In the genomic region with DNA sequence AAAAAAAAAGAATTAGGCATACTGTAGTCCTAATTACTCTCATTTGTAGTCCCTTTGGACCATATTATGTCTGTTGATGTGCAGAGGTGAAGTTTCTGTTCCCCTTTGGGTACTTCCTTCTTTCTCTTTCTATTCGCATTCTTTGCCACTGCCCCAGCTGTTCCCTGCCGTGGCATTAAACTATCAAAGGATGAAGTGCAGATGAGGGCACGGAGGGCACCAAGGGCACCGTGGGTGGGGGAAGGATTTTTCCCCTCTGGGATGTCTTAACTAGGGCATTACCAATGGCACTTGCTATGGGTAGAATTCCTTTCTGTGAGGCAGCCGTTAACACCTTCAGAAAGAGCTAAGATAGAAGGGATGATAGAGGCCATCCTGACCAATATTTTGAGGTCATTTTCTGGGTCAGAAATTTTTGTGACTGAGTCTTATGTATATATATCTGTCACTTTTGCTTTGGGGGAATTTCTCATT, we compare ENCODE assay signal across 8 cellular contexts. TPM values are rescaled to one million over a fixed set of nuclear protein-coding genes. Genes with fewer than 3 reads are reported as not detected.
DNase-seq lines count a peak whose midpoint lies in the region; ATAC-seq and TF ChIP-seq lines count a peak whose summit lies in the region.

No MANE protein-coding gene starts in this region.

- TF ChIP-seq RAD21 in SK-N-SH (IDR thresholded peaks at IDR 0.05; ENCODE audit: low read length) = no peak

- peak; percentile 67 for ATAC-seq in GM18858 (IDR thresholded peaks at IDR 0.05; ENCODE audit: unreplicated experiment)
- peak; percentile 84 for ATAC-seq in GM21786 (IDR thresholded peaks at IDR 0.05; ENCODE audit: unreplicated experiment)
- peak; percentile 12 to 16 for ATAC-seq in lower lobe of right lung
- no peak for ATAC-seq in omental fat pad (ENCODE audit: low FRiP score)

- H3K9ac ChIP-seq in KMS-11 (no peak overlapping the region), mammary epithelial cell (ENCODE audit: insufficient read depth, low read length) (no peak overlapping the region), SK-N-SH (no peak overlapping the region)

- H4K20me1 ChIP-seq in KMS-11 (ENCODE audit: insufficient read depth) (no peaks in the 10 kb centered on the region), mammary epithelial cell (ENCODE audit: insufficient read depth, low read length) (no peaks in the 10 kb centered on the region), SK-N-SH (ENCODE audit: insufficient read depth) (no peaks in the 10 kb centered on the region)

- H3K4me2 ChIP-seq in KMS-11 (peak overlapping the region; percentile 23; the same call in 1 of the 2 replicates), mammary epithelial cell (ENCODE audit: insufficient read depth, low read depth, low read length) (no peak overlapping the region), SK-N-SH (no peak overlapping the region)

- H3K27me3 ChIP-seq in KMS-11 (ENCODE audit: insufficient read depth, low read depth) (peaks cover 12% of the 10 kb centered on the region; the same call in 1 of the 2 replicates), lower lobe of right lung (ENCODE audit: low read depth) (no peaks in the 10 kb centered on the region), esophagus squamous epithelium (no peaks in the 10 kb centered on the region), mammary epithelial cell (ENCODE audit: insufficient read depth, low read length) (no peaks in the 10 kb centered on the region), SK-N-SH (ENCODE audit: insufficient read depth) (peaks cover 4% of the 10 kb centered on the region; the same call in 1 of the 2 replicates)

- H2AFZ ChIP-seq in KMS-11 (ENCODE audit: low read depth) (no peak overlapping the region), mammary epithelial cell (ENCODE audit: low read depth, low read length) (no peak overlapping the region), SK-N-SH (ENCODE audit: low read depth) (no peak overlapping the region)

- TF ChIP-seq POLR2A in esophagus squamous epithelium (IDR thresholded peaks at IDR 0.05) = no peak

- dilution Hi-C loops in mammary epithelial cell (cut with HindIII; ENCODE audit: low sequenced_read_pairs) = no loop called here

- no peaks in the 10 kb centered on the region for H3K79me2 ChIP-seq in KMS-11 (ENCODE audit: insufficient read depth, low read depth)
- no peaks in the 10 kb centered on the region for H3K79me2 ChIP-seq in mammary epithelial cell (ENCODE audit: insufficient read depth, low read length)
- H3K79me2 ChIP-seq in SK-N-SH (ENCODE audit: insufficient read depth) = no peaks in the 10 kb centered on the region

- H3K9me3 ChIP-seq in lower lobe of right lung = no peaks in the 10 kb centered on the region
- H3K9me3 ChIP-seq in esophagus squamous epithelium = no peaks in the 10 kb centered on the region
- no peaks in the 10 kb centered on the region for H3K9me3 ChIP-seq in mammary epithelial cell (replicated peaks; ENCODE audit: insufficient read depth, low read length)
- no peaks in the 10 kb centered on the region for H3K9me3 ChIP-seq in SK-N-SH

- H3K4me1 ChIP-seq in KMS-11 (ENCODE audit: low read depth, poor library complexity, severe bottlenecking) = peaks cover 24% of the 10 kb centered on the region
- H3K4me1 ChIP-seq in lower lobe of right lung = peaks cover 13% of the 10 kb centered on the region
- peaks cover 6 to 24% (median 15%) of the 10 kb centered on the region in 3 donors for H3K4me1 ChIP-seq in esophagus squamous epithelium
- peaks cover 11% of the 10 kb centered on the region for H3K4me1 ChIP-seq in mammary epithelial cell (ENCODE audit: insufficient read depth, low read length)
- H3K4me1 ChIP-seq in SK-N-SH (ENCODE audit: control insufficient read depth in 1 of 2, insufficient read depth in 2 of 2, low read depth in 1 of 2, low read length in 1 of 2) = peaks cover 6 to 10% of the 10 kb centered on the region in 2 experiments; a peak in 2 of 4 replicates

- BruUV-seq in mammary epithelial cell (replicated peaks; lab: Mats Ljungman, UMichigan) = no TSS peak

- intact Hi-C loops in lower lobe of right lung (cut with DNase I) (no loop called here), esophagus squamous epithelium (cut with DNase I) (no loop called here), mammary epithelial cell (cut with micrococcal nuclease) (no loop called here)

- TF ChIP-seq CTCF in KMS-11 (conservative IDR thresholded peaks at IDR 0.05; ENCODE audit: low read depth, low read length) (no peak), lower lobe of right lung (IDR thresholded peaks at IDR 0.05) (no peak), esophagus squamous epithelium (IDR thresholded peaks at IDR 0.05) (no peak), mammary epithelial cell (conservative IDR thresholded peaks at IDR 0.05 in 1 of 2, IDR thresholded peaks at IDR 0.05 in 1 of 2; ENCODE audit: extremely low read depth in 1 of 2, insufficient read depth in 1 of 2, low read depth in 1 of 2, low read length in 2 of 2) (no peak), SK-N-SH (IDR thresholded peaks at IDR 0.05) (no peak), omental fat pad (IDR thresholded peaks at IDR 0.05) (no peak)

- no peak for TF ChIP-seq EP300 in SK-N-SH (IDR thresholded peaks at IDR 0.05; ENCODE audit: borderline replicate concordance in 1 of 2, low read depth in 1 of 2, low read length in 1 of 2)

- 55 to 74% methylated on average over 5 of the region's 5 CpGs for WGBS in esophagus squamous epithelium, 2 donors
- 25% methylated on average over 4 of the region's 5 CpGs for WGBS in mammary epithelial cell (ENCODE audit: low coverage, missing lambda C conversion rate)
- WGBS in SK-N-SH (ENCODE audit: low lambda C conversion rate) = 61% methylated on average over 5 of the region's 5 CpGs

- in situ Hi-C loops in mammary epithelial cell (cut with MboI; ENCODE audit: low sequenced_read_pairs in 2 of 2) = no loop called here

- H3K27ac ChIP-seq in KMS-11 = no peak overlapping the region
- H3K27ac ChIP-seq in lower lobe of right lung = no peak overlapping the region
- no peak overlapping the region for H3K27ac ChIP-seq in esophagus squamous epithelium
- no peak overlapping the region for H3K27ac ChIP-seq in mammary epithelial cell (ENCODE audit: insufficient read depth, low read depth, low read length)
- no peak overlapping the region for H3K27ac ChIP-seq in SK-N-SH (ENCODE audit: low read depth in 2 of 2, low read length in 1 of 2)

- H3K36me3 ChIP-seq in KMS-11 (ENCODE audit: insufficient read depth) (no peaks in the 10 kb centered on the region), lower lobe of right lung (no peaks in the 10 kb centered on the region), esophagus squamous epithelium (no peaks in the 10 kb centered on the region), mammary epithelial cell (ENCODE audit: insufficient read depth, low read length) (no peaks in the 10 kb centered on the region), SK-N-SH (replicated peaks in 1 of 2; ENCODE audit: control insufficient read depth in 1 of 2, insufficient read depth in 2 of 2, low read length in 1 of 2) (no peaks in the 10 kb centered on the region)

- no peaks in the 10 kb centered on the region for H3K9me2 ChIP-seq in SK-N-SH

- H3F3A ChIP-seq in SK-N-SH (replicated peaks; ENCODE audit: insufficient read depth) = no peaks in the 10 kb centered on the region

- H3K4me3 ChIP-seq in KMS-11 (IDR thresholded peaks at IDR 0.05; ENCODE audit: insufficient read depth, low read depth, low read length) (no peak overlapping the region), lower lobe of right lung (no peak overlapping the region), esophagus squamous epithelium (no peak overlapping the region), mammary epithelial cell (replicated peaks in 1 of 3; ENCODE audit: insufficient read depth in 1 of 3, low read depth in 2 of 3, low read length in 3 of 3) (no peak overlapping the region), SK-N-SH (ENCODE audit: low read depth in 2 of 2, low read length in 1 of 2) (no peak overlapping the region)

- DNase-seq in lower lobe of right lung (no peak), esophagus squamous epithelium (lab: John Stamatoyannopoulos, UW) (no peak), mammary epithelial cell (no peak), SK-N-SH (no peak), omental fat pad (ENCODE audit: low spot score) (no peak)

- POLR2A ChIA-PET in SK-N-SH (lab: Yijun Ruan, JAX) = no interaction called here

- CTCF ChIA-PET in mammary epithelial cell (lab: Charles Lee; ENCODE audit: low non-redundant PET) = no interaction called here
- CTCF ChIA-PET in SK-N-SH (lab: Yijun Ruan, JAX) = interaction anchor here (1.2 to 1.3 kb wide), 3 partner anchors 10 to 68 kb away, joined by 3 to 7 read pairs (median 3); a partner anchor contains a TSS

TF ChIP-seq in SK-N-SH, 30 proteins besides CTCF, POLR2A, EP300 and RAD21 (continues in another document):
- no peak for TF ChIP-seq FOXJ3 (CRISPR knock-in tag; IDR thresholded peaks at IDR 0.05)
- TF ChIP-seq ELF1 (IDR thresholded peaks at IDR 0.05) = no peak
- TF ChIP-seq, protein P1, sequence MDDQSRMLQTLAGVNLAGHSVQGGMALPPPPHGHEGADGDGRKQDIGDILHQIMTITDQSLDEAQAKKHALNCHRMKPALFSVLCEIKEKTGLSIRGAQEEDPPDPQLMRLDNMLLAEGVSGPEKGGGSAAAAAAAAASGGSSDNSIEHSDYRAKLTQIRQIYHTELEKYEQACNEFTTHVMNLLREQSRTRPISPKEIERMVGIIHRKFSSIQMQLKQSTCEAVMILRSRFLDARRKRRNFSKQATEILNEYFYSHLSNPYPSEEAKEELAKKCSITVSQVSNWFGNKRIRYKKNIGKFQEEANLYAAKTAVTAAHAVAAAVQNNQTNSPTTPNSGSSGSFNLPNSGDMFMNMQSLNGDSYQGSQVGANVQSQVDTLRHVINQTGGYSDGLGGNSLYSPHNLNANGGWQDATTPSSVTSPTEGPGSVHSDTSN (IDR thresholded peaks at IDR 0.05) = no peak

RNA-seq across cellular contexts. Expression of a gene that starts 4.9 kb away (rescaled TPM):
- total RNA-seq in lower lobe of right lung (87.0 TPM), esophagus squamous epithelium (10 to 100 TPM; 37.8 to 50.7 (median 43.2) TPM), mammary epithelial cell (10 to 100 TPM; 44.2 to 77.5 TPM), omental fat pad (100 to 1,000 TPM in 1 of 4 donors, 10 to 100 TPM in 3; 52.0 to 151 (median 79.9) TPM)
- polyA plus RNA-seq in mammary epithelial cell (57.4 TPM), SK-N-SH (2012; rRNA removed) (45.9 and 46.8 TPM in 2 replicates)
- polyA minus RNA-seq in mammary epithelial cell = 69.6 TPM
- 34.8 and 47.6 TPM in 2 replicates for polyA plus RNA-seq in SK-N-SH (2012; cell fraction: cytosol; rRNA removed)
- 75.5 and 84.1 TPM in 2 replicates for polyA plus RNA-seq in SK-N-SH (2012; cell fraction: nucleus; rRNA removed)

RNA-seq across cellular contexts. Expression of a gene that starts 44.4 kb away (rescaled TPM):
- 6.4 TPM for total RNA-seq in lower lobe of right lung
- total RNA-seq in esophagus squamous epithelium = 1 to 10 TPM; 2.5 to 9.1 (median 4.0) TPM
- 10 to 100 TPM; 23.2 to 35.3 TPM for total RNA-seq in mammary epithelial cell
- polyA plus RNA-seq in mammary epithelial cell = 12.3 TPM
- polyA minus RNA-seq in mammary epithelial cell = 22.6 TPM
- polyA plus RNA-seq in SK-N-SH (2012; rRNA removed) = 3.6 and 5.8 TPM in 2 replicates
- polyA plus RNA-seq in SK-N-SH (2012; cell fraction: cytosol; rRNA removed) = 5.1 and 5.5 TPM in 2 replicates
- polyA plus RNA-seq in SK-N-SH (2012; cell fraction: nucleus; rRNA removed) = 3.8 and 6.9 TPM in 2 replicates
- 10 to 100 TPM; 14.3 to 73.3 (median 39.4) TPM for total RNA-seq in omental fat pad
